ENCODE assay signal across 18 cellular contexts in the genomic region with DNA sequence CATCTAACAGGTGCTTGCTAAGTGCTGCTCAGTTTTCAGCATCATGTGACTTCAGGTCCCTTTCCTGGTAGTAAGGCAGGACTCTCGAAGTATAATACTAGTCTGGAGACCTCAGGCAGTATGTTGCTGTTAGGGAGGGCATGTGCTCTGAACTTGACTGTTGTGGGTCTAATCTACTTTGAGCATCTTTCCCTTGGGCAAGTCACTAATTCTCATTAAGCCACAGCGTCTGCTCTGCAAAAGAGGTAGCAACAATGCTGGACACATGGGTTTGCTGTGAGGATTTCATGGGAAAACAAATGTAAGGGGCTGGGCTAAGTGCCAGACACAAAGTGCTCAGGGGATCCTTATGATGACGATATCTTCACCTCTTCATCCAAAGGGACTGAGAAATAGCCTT.
A peak's percentile ranks its signal among the peaks of the same experiment; 100 is the strongest.
DNase-seq lines count a peak whose midpoint lies in the region; ATAC-seq and TF ChIP-seq lines count a peak whose summit lies in the region.
"Had no signal": no experiment of that assay in that cellular context is flagged by ENCODE, and none has a peak within 500 bp of the region (broad histone marks: within the 10 kb centered on the region; RNA-seq: fewer than 3 reads in every experiment).

No MANE protein-coding gene starts in this region.

- no peak overlapping the region for H3K27ac Mint-ChIP-seq in progenitor cell of endocrine pancreas
- H3K27ac Mint-ChIP-seq: T-helper 1 cell treated with Interleukin-12 subunit alpha and Interleukin-12 subunit beta and Interleukin-4 antibody, amounts not matched to agents 30 μg/mL and 1 μg/mL, for 36 hours had no signal

- peak; percentile 16 for DNase-seq in NCI-H748 (lab: John Stamatoyannopoulos, UW; ENCODE audit: unreplicated experiment)
- no peak for DNase-seq in NCI-H748 treated with DMSO at 0.1 percent for 48 hours (lab: John Stamatoyannopoulos, UW)
- DNase-seq in NCI-H524 (lab: John Stamatoyannopoulos, UW), result peak; percentile 94 to 97
- DNase-seq in progenitor cell of endocrine pancreas (ENCODE audit: low spot score, unreplicated experiment), result no peak
- no peak for DNase-seq in stimulated activated CD4-positive, alpha-beta T cell treated with anti-CD3 and anti-CD28 coated beads, Interleukin-2, amount 100 ng/mL, for 48 hours
- DNase-seq: BE2C, DND-41, H9, KG1, NCI-H1105, NCI-H1694, NCI-H2081, NCI-H510A treated with DMSO at 0.1 percent for 48 hours, OCI-M1 had no signal

- H3K4me1 Mint-ChIP-seq in progenitor cell of endocrine pancreas (ENCODE audit: low read depth), result no peaks in the 10 kb centered on the region
- H3K4me1 Mint-ChIP-seq: H9 had no signal

- TF ChIP-seq CTCF in progenitor cell of endocrine pancreas (IDR thresholded peaks at IDR 0.05; ENCODE audit: unreplicated experiment), result no peak

- ATAC-seq in SK-N-SH treated with all-trans-retinoic acid at 6 μM for 48 hours (no peak; the same call in 2 of the 3 replicates), GM21515 (IDR thresholded peaks at IDR 0.05; ENCODE audit: unreplicated experiment) (no peak)
- ATAC-seq: GM12878 had no signal

- no peaks in the 10 kb centered on the region for H3K9me3 Mint-ChIP-seq in progenitor cell of endocrine pancreas (ENCODE audit: low read depth)
- H3K9me3 Mint-ChIP-seq: H9; T-helper 1 cell treated with Interleukin-12 subunit alpha and Interleukin-12 subunit beta and Interleukin-4 antibody, amounts not matched to agents 30 μg/mL and 1 μg/mL, for 36 hours had no signal

- no peak overlapping the region for H3K4me3 Mint-ChIP-seq in progenitor cell of endocrine pancreas (ENCODE audit: low read depth)
- H3K4me3 Mint-ChIP-seq: H9; T-helper 1 cell treated with Interleukin-12 subunit alpha and Interleukin-12 subunit beta and Interleukin-4 antibody, amounts not matched to agents 30 μg/mL and 1 μg/mL, for 36 hours had no signal

- H3K36me3 Mint-ChIP-seq in progenitor cell of endocrine pancreas (ENCODE audit: insufficient read depth), result no peaks in the 10 kb centered on the region

- H3K27me3 Mint-ChIP-seq in progenitor cell of endocrine pancreas, result no peaks in the 10 kb centered on the region

TF ChIP-seq in SK-N-SH treated with all-trans-retinoic acid at 6 μM for 48 hours, 23 proteins besides CTCF, POLR2A, EP300 and RAD21:
- TF ChIP-seq BACH2 (CRISPR knock-in tag; IDR thresholded peaks at IDR 0.05; ENCODE audit: borderline replicate concordance), result no peak
- TF ChIP-seq, protein P1, sequence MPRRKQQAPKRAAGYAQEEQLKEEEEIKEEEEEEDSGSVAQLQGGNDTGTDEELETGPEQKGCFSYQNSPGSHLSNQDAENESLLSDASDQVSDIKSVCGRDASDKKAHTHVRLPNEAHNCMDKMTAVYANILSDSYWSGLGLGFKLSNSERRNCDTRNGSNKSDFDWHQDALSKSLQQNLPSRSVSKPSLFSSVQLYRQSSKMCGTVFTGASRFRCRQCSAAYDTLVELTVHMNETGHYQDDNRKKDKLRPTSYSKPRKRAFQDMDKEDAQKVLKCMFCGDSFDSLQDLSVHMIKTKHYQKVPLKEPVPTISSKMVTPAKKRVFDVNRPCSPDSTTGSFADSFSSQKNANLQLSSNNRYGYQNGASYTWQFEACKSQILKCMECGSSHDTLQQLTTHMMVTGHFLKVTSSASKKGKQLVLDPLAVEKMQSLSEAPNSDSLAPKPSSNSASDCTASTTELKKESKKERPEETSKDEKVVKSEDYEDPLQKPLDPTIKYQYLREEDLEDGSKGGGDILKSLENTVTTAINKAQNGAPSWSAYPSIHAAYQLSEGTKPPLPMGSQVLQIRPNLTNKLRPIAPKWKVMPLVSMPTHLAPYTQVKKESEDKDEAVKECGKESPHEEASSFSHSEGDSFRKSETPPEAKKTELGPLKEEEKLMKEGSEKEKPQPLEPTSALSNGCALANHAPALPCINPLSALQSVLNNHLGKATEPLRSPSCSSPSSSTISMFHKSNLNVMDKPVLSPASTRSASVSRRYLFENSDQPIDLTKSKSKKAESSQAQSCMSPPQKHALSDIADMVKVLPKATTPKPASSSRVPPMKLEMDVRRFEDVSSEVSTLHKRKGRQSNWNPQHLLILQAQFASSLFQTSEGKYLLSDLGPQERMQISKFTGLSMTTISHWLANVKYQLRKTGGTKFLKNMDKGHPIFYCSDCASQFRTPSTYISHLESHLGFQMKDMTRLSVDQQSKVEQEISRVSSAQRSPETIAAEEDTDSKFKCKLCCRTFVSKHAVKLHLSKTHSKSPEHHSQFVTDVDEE (CRISPR knock-in tag; IDR thresholded peaks at IDR 0.05), result peak; percentile 59; the same call in 1 of the 2 replicates

Comparison
In these comparisons a context has a peak if more than half of its experiments do, and no peak if none do; other contexts are left out.
1. DNase-seq: peak in NCI-H748 (single experiment) and NCI-H524 (2 of 2); none in NCI-H748 treated with DMSO at 0.1 percent for 48 hours (single experiment), progenitor cell of endocrine pancreas (single experiment) and stimulated activated CD4-positive, alpha-beta T cell treated with anti-CD3 and anti-CD28 coated beads, Interleukin-2, amount 100 ng/mL, for 48 hours (0 of 2).